1 cellular context compared by ENCODE assay signal in genomic region chr9:38039907-38040682, GRCh38.
TF ChIP-seq lines count a peak whose summit lies in the region.

No MANE protein-coding gene starts in this region.

TF ChIP-seq in K562, 482 proteins besides CTCF, POLR2A, EP300 and RAD21 (continued from another document and continues in another):
- TF ChIP-seq AFF1 (IDR thresholded peaks at IDR 0.05; ENCODE audit: low read depth in 1 of 2, partially characterized antibody in 2 of 2): no peak
- TF ChIP-seq BCLAF1 (IDR thresholded peaks at IDR 0.05; ENCODE audit: borderline replicate concordance in 1 of 2, control insufficient read depth in 1 of 2, low read depth in 2 of 2, low read length in 1 of 2): no peak
- TF ChIP-seq JUNB (CRISPR knock-in tag; conservative IDR thresholded peaks at IDR 0.05): no peak
- no peak for TF ChIP-seq ZC3H11A (IDR thresholded peaks at IDR 0.05; ENCODE audit: low read depth, low read length)
- no peak for TF ChIP-seq SAP30 (IDR thresholded peaks at IDR 0.05; ENCODE audit: borderline replicate concordance, insufficient read depth, low read depth, low read length, poor library complexity, severe bottlenecking)
- peak; percentile 38; the same call in 1 of the 2 replicates for TF ChIP-seq ZNF668 (CRISPR knock-in tag; IDR thresholded peaks at IDR 0.05)
- no peak for TF ChIP-seq ZNF707 (CRISPR knock-in tag; conservative IDR thresholded peaks at IDR 0.05)
- TF ChIP-seq SNAPC5 (CRISPR knock-in tag; IDR thresholded peaks at IDR 0.05): no peak
- no peak for TF ChIP-seq ZNF318 (IDR thresholded peaks at IDR 0.05; ENCODE audit: borderline replicate concordance in 1 of 2, low read depth in 1 of 2)
- peak; percentile 44; the same call in 1 of the 2 replicates for TF ChIP-seq L3MBTL2 (IDR thresholded peaks at IDR 0.05)
- peak; percentile 29; the same call in 1 of the 2 replicates for TF ChIP-seq GTF2A2 (tag; IDR thresholded peaks at IDR 0.05)
- TF ChIP-seq RBM15 (IDR thresholded peaks at IDR 0.05; ENCODE audit: insufficient read depth, low read length): no peak
- no peak for TF ChIP-seq CBX3 (IDR thresholded peaks at IDR 0.05; ENCODE audit: borderline replicate concordance in 1 of 2, low read length in 2 of 2)
- TF ChIP-seq NFIX (CRISPR knock-in tag; IDR thresholded peaks at IDR 0.05; ENCODE audit: low read depth): no peak
- TF ChIP-seq HMBOX1 (IDR thresholded peaks at IDR 0.05): no peak; the same call in 1 of the 2 replicates
- TF ChIP-seq ELK3 (CRISPR knock-in tag; IDR thresholded peaks at IDR 0.05): no peak
- TF ChIP-seq ZNF79 (CRISPR knock-in tag; IDR thresholded peaks at IDR 0.05; ENCODE audit: low read depth): no peak
- TF ChIP-seq ZNF398 (CRISPR knock-in tag; IDR thresholded peaks at IDR 0.05): no peak
- no peak for TF ChIP-seq SAFB (IDR thresholded peaks at IDR 0.05; ENCODE audit: borderline replicate concordance, low read depth, low read length)
- no peak for TF ChIP-seq ZNF133 (CRISPR knock-in tag; IDR thresholded peaks at IDR 0.05)
- TF ChIP-seq REST (CRISPR knock-in tag; IDR thresholded peaks at IDR 0.05; ENCODE audit: low read depth): no peak
- no peak for TF ChIP-seq NFATC3 (IDR thresholded peaks at IDR 0.05)
- TF ChIP-seq NFRKB (IDR thresholded peaks at IDR 0.05; ENCODE audit: low read depth): peak; percentile 34; the same call in 1 of the 2 replicates
- TF ChIP-seq ZNF778 (CRISPR knock-in tag; IDR thresholded peaks at IDR 0.05): no peak
- TF ChIP-seq CHCHD3 (CRISPR knock-in tag; IDR thresholded peaks at IDR 0.05): no peak
- no peak for TF ChIP-seq SLC30A9 (CRISPR knock-in tag; IDR thresholded peaks at IDR 0.05)
- TF ChIP-seq DDX20 (tag; IDR thresholded peaks at IDR 0.05; ENCODE audit: low read depth): no peak
- no peak; the same call in 1 of the 2 replicates for TF ChIP-seq SMARCC2 (IDR thresholded peaks at IDR 0.05; ENCODE audit: low read depth)
